In genomic region chr1:39657923-39658485, GRCh38 we compare ENCODE assay signal across 8 cellular contexts. TPM values are rescaled to one million over a fixed set of nuclear protein-coding genes. Genes with fewer than 3 reads are reported as not detected.
DNase-seq lines count a peak whose midpoint lies in the region; ATAC-seq and TF ChIP-seq lines count a peak whose summit lies in the region.

No MANE protein-coding gene starts in this region.

- H3K9me3 Mint-ChIP-seq in CD8-positive, alpha-beta T cell: no peaks in the 10 kb centered on the region
- H3K9me3 Mint-ChIP-seq in activated CD4-positive, alpha-beta memory T cell treated with anti-CD3 and anti-CD28 coated beads, Interleukin-2, amount 10 ng/mL, durations not matched to agents 7 days and 5 days: no peaks in the 10 kb centered on the region
- H3K9me3 Mint-ChIP-seq in naive thymus-derived CD4-positive, alpha-beta T cell: no peaks in the 10 kb centered on the region
- no peaks in the 10 kb centered on the region for H3K9me3 Mint-ChIP-seq in stimulated activated naive CD8-positive, alpha-beta T cell treated with anti-CD3 and anti-CD28 coated beads, Interleukin-15, amount 100 ng/mL, for 72 hours

- ATAC-seq in CD8-positive, alpha-beta T cell: peak; percentile 71
- ATAC-seq in naive thymus-derived CD4-positive, alpha-beta T cell: peak; percentile 68
- ATAC-seq in stimulated activated naive CD8-positive, alpha-beta T cell treated with anti-CD3 and anti-CD28 coated beads, Interleukin-15, amount 100 ng/mL, for 72 hours: peak; percentile 75
- no peak for ATAC-seq in HG03135 (IDR thresholded peaks at IDR 0.05; ENCODE audit: unreplicated experiment)

- H3K4me3 Mint-ChIP-seq in CD8-positive, alpha-beta T cell: no peak overlapping the region
- H3K4me3 Mint-ChIP-seq in activated CD4-positive, alpha-beta memory T cell treated with anti-CD3 and anti-CD28 coated beads, Interleukin-2, amount 10 ng/mL, durations not matched to agents 7 days and 5 days: peak overlapping the region; percentile 28
- H3K4me3 Mint-ChIP-seq in naive thymus-derived CD4-positive, alpha-beta T cell: peak overlapping the region in 3 of 10 donors; percentile 17 to 40 (median 37)
- peak overlapping the region; percentile 65 to 70 for H3K4me3 Mint-ChIP-seq in stimulated activated naive CD8-positive, alpha-beta T cell treated with anti-CD3 and anti-CD28 coated beads, Interleukin-15, amount 100 ng/mL, for 72 hours

- peaks cover 6% of the 10 kb centered on the region for H3K4me1 Mint-ChIP-seq in CD8-positive, alpha-beta T cell (ENCODE audit: low read depth)
- H3K4me1 Mint-ChIP-seq in activated CD4-positive, alpha-beta memory T cell treated with anti-CD3 and anti-CD28 coated beads, Interleukin-2, amount 10 ng/mL, durations not matched to agents 7 days and 5 days: peaks cover 12% of the 10 kb centered on the region
- H3K4me1 Mint-ChIP-seq in naive thymus-derived CD4-positive, alpha-beta T cell: peaks cover 0 to 17% (median 4%) of the 10 kb centered on the region in 7 donors
- peaks cover 35% of the 10 kb centered on the region for H3K4me1 Mint-ChIP-seq in stimulated activated naive CD8-positive, alpha-beta T cell treated with anti-CD3 and anti-CD28 coated beads, Interleukin-15, amount 100 ng/mL, for 72 hours

- H3K4me1 ChIP-seq in CD8-positive, alpha-beta T cell (ENCODE audit: insufficient read depth, low read length): no peaks in the 10 kb centered on the region
- H3K4me1 ChIP-seq in naive thymus-derived CD4-positive, alpha-beta T cell (ENCODE audit: control insufficient read depth in 2 of 2, insufficient read depth in 2 of 2, low read length in 2 of 2): peaks cover 0 to 3% of the 10 kb centered on the region in 2 donors

- CTCF ChIA-PET in CD8-positive, alpha-beta T cell (lab: Charles Lee): interaction anchor here (0.6 to 6.8 kb wide), 28 partner anchors 8 to 786 kb away, joined by 3 to 100 read pairs (median 5); partner anchors contain the start of gene NT5C1A
- CTCF ChIA-PET in activated CD4-positive, alpha-beta memory T cell treated with anti-CD3 and anti-CD28 coated beads, Interleukin-2, amount 10 ng/mL, durations not matched to agents 7 days and 5 days (lab: Charles Lee): interaction anchor here (0.6 to 10.7 kb wide), 33 partner anchors 8 to 594 kb away, joined by 3 to 229 read pairs (median 5); partner anchors contain the start of genes BMP8B, HPCAL4 and NT5C1A
- CTCF ChIA-PET in naive thymus-derived CD4-positive, alpha-beta T cell (lab: Charles Lee): interaction anchor here (0.6 to 4.8 kb wide), 14 partner anchors 11 to 746 kb away, joined by 3 to 45 read pairs (median 6); partner anchors contain the start of genes HPCAL4, NT5C1A and PPIE

- H3K4me3 ChIP-seq in CD8-positive, alpha-beta T cell (ENCODE audit: low read depth, low read length): no peak overlapping the region
- no peak overlapping the region for H3K4me3 ChIP-seq in HFF-Myc (replicated peaks; ENCODE audit: low read depth, low read length)
- H3K4me3 ChIP-seq in epithelial cell of esophagus (ENCODE audit: low read length): no peak overlapping the region
- H3K4me3 ChIP-seq in naive thymus-derived CD4-positive, alpha-beta T cell (ENCODE audit: low read length): no peak overlapping the region

- H3K27ac Mint-ChIP-seq in CD8-positive, alpha-beta T cell: no peak overlapping the region
- H3K27ac Mint-ChIP-seq in activated CD4-positive, alpha-beta memory T cell treated with anti-CD3 and anti-CD28 coated beads, Interleukin-2, amount 10 ng/mL, durations not matched to agents 7 days and 5 days: no peak overlapping the region
- peak overlapping the region in 1 of 9 donors; percentile 2 for H3K27ac Mint-ChIP-seq in naive thymus-derived CD4-positive, alpha-beta T cell
- H3K27ac Mint-ChIP-seq in stimulated activated naive CD8-positive, alpha-beta T cell treated with anti-CD3 and anti-CD28 coated beads, Interleukin-15, amount 100 ng/mL, for 72 hours: peak overlapping the region in 1 of 2 donors; percentile 60

- POLR2A ChIA-PET in CD8-positive, alpha-beta T cell (lab: Charles Lee): no interaction called here
- POLR2A ChIA-PET in activated CD4-positive, alpha-beta memory T cell treated with anti-CD3 and anti-CD28 coated beads, Interleukin-2, amount 10 ng/mL, durations not matched to agents 7 days and 5 days (lab: Charles Lee): interaction anchor here (1.6 to 1.9 kb wide), 3 partner anchors 12 to 52 kb away, joined by 3 to 8 read pairs (median 5); no protein-coding TSS in a partner anchor
- POLR2A ChIA-PET in naive thymus-derived CD4-positive, alpha-beta T cell (lab: Charles Lee): interaction anchor here (1.0 kb wide), 1 partner anchor 81 kb away, joined by 4 read pairs; the partner anchor contains the start of gene PPIE

- no peaks in the 10 kb centered on the region for H3K36me3 Mint-ChIP-seq in CD8-positive, alpha-beta T cell
- no peaks in the 10 kb centered on the region for H3K36me3 Mint-ChIP-seq in activated CD4-positive, alpha-beta memory T cell treated with anti-CD3 and anti-CD28 coated beads, Interleukin-2, amount 10 ng/mL, durations not matched to agents 7 days and 5 days (ENCODE audit: low read depth)
- H3K36me3 Mint-ChIP-seq in naive thymus-derived CD4-positive, alpha-beta T cell: no peaks in the 10 kb centered on the region

- H3K27me3 Mint-ChIP-seq in CD8-positive, alpha-beta T cell (ENCODE audit: low read depth): peaks cover 6% of the 10 kb centered on the region
- H3K27me3 Mint-ChIP-seq in activated CD4-positive, alpha-beta memory T cell treated with anti-CD3 and anti-CD28 coated beads, Interleukin-2, amount 10 ng/mL, durations not matched to agents 7 days and 5 days: peaks cover 7% of the 10 kb centered on the region
- peaks cover 0 to 13% (median 6%) of the 10 kb centered on the region in 5 donors for H3K27me3 Mint-ChIP-seq in naive thymus-derived CD4-positive, alpha-beta T cell
- peaks cover 27% of the 10 kb centered on the region for H3K27me3 Mint-ChIP-seq in stimulated activated naive CD8-positive, alpha-beta T cell treated with anti-CD3 and anti-CD28 coated beads, Interleukin-15, amount 100 ng/mL, for 72 hours

- DNase-seq in CD8-positive, alpha-beta T cell: peak; percentile 27 to 69 (median 59)
- DNase-seq in HFF-Myc (ENCODE audit: extremely low read depth, low read depth): peak; percentile 41
- DNase-seq in NCI-H82 treated with DMSO at 0.1 percent for 48 hours (lab: John Stamatoyannopoulos, UW; ENCODE audit: unreplicated experiment): peak; percentile 26
- peak; percentile 72 for DNase-seq in activated CD4-positive, alpha-beta memory T cell treated with anti-CD3 and anti-CD28 coated beads, Interleukin-2, amount 10 ng/mL, durations not matched to agents 7 days and 5 days
- peak; percentile 70 for DNase-seq in epithelial cell of esophagus (ENCODE audit: low read depth)
- peak; percentile 12 to 73 (median 44) for DNase-seq in naive thymus-derived CD4-positive, alpha-beta T cell
- DNase-seq in stimulated activated naive CD8-positive, alpha-beta T cell treated with anti-CD3 and anti-CD28 coated beads, Interleukin-15, amount 100 ng/mL, for 72 hours: peak; percentile 68 to 71

- intact Hi-C loops in CD8-positive, alpha-beta T cell (cut with DNase I, micrococcal nuclease): loop anchor here in 1 of 2 experiments (1.0 kb wide), 1 partner anchor 51 kb away; no protein-coding TSS in a partner anchor
- intact Hi-C loops in naive thymus-derived CD4-positive, alpha-beta T cell (cut with micrococcal nuclease): loop anchor here (1.0 to 5.0 kb wide), 3 partner anchors 52 to 561 kb away; no protein-coding TSS in a partner anchor

- no peaks in the 10 kb centered on the region for H3K9me3 ChIP-seq in CD8-positive, alpha-beta T cell (ENCODE audit: low read length)
- H3K9me3 ChIP-seq in naive thymus-derived CD4-positive, alpha-beta T cell (ENCODE audit: control insufficient read depth in 2 of 3, low read length in 3 of 3): no peaks in the 10 kb centered on the region

- H3K27me3 ChIP-seq in CD8-positive, alpha-beta T cell (ENCODE audit: insufficient read depth, low read length): no peaks in the 10 kb centered on the region
- H3K27me3 ChIP-seq in naive thymus-derived CD4-positive, alpha-beta T cell (ENCODE audit: control insufficient read depth in 2 of 2, insufficient read depth in 2 of 2, low read length in 2 of 2): no peaks in the 10 kb centered on the region

- no peak overlapping the region for H3K27ac ChIP-seq in CD8-positive, alpha-beta T cell (ENCODE audit: low read depth, low read length)
- H3K27ac ChIP-seq in naive thymus-derived CD4-positive, alpha-beta T cell (ENCODE audit: low read depth, low read length): no peak overlapping the region

- TF ChIP-seq CTCF in CD8-positive, alpha-beta T cell (IDR thresholded peaks at IDR 0.05): peak; percentile 85
- TF ChIP-seq CTCF in HFF-Myc (IDR thresholded peaks at IDR 0.05; ENCODE audit: low read depth, low read length, missing control alignments) (peak; percentile 91), epithelial cell of esophagus (IDR thresholded peaks at IDR 0.05; ENCODE audit: insufficient read depth, low read depth, low read length, missing control alignments) (peak; percentile 79)

- no peaks in the 10 kb centered on the region for H3K36me3 ChIP-seq in CD8-positive, alpha-beta T cell (ENCODE audit: insufficient read depth, low read length)
- H3K36me3 ChIP-seq in naive thymus-derived CD4-positive, alpha-beta T cell (ENCODE audit: control insufficient read depth in 2 of 3, insufficient read depth in 3 of 3, low read length in 3 of 3): no peaks in the 10 kb centered on the region

RNA-seq across cellular contexts. Expression of gene NT5C1A, which starts 13.9 kb away (rescaled TPM):
- total RNA-seq in CD8-positive, alpha-beta T cell: under 1 TPM; 0.31 to 0.68 TPM
- not detected for total RNA-seq in activated CD4-positive, alpha-beta memory T cell treated with anti-CD3 and anti-CD28 coated beads, Interleukin-2, amount 10 ng/mL, durations not matched to agents 7 days and 5 days
- total RNA-seq in naive thymus-derived CD4-positive, alpha-beta T cell: under 1 TPM in 3 of 5 experiments, not detected in 2; 0.37 to 0.92 (median 0.65) TPM
- not detected for polyA plus RNA-seq in naive thymus-derived CD4-positive, alpha-beta T cell

RNA-seq across cellular contexts. Expression of gene HEYL, which starts 18.6 kb away (rescaled TPM):
- not detected for total RNA-seq in CD8-positive, alpha-beta T cell
- total RNA-seq in activated CD4-positive, alpha-beta memory T cell treated with anti-CD3 and anti-CD28 coated beads, Interleukin-2, amount 10 ng/mL, durations not matched to agents 7 days and 5 days: not detected
- total RNA-seq in naive thymus-derived CD4-positive, alpha-beta T cell: under 1 TPM in 2 of 5 experiments, not detected in 3; 0.08 to 0.16 TPM
- polyA plus RNA-seq in naive thymus-derived CD4-positive, alpha-beta T cell: under 1 TPM in 1 of 2 donors, not detected in 1; 0.18 TPM

RNA-seq across cellular contexts. Expression of gene HPCAL4, which starts 33.2 kb away (rescaled TPM):
- total RNA-seq in CD8-positive, alpha-beta T cell: 10 to 100 TPM; 12.1 to 12.8 TPM
- 1 to 10 TPM; 2.4 to 2.6 TPM for total RNA-seq in activated CD4-positive, alpha-beta memory T cell treated with anti-CD3 and anti-CD28 coated beads, Interleukin-2, amount 10 ng/mL, durations not matched to agents 7 days and 5 days
- total RNA-seq in naive thymus-derived CD4-positive, alpha-beta T cell: 10 to 100 TPM in 4 of 5 experiments, 1 to 10 TPM in 1; 2.9 to 49.0 (median 18.7) TPM
- polyA plus RNA-seq in naive thymus-derived CD4-positive, alpha-beta T cell: 1 to 10 TPM; 3.6 to 9.4 TPM
